26 cellular contexts compared by ENCODE assay signal in the genomic region with DNA sequence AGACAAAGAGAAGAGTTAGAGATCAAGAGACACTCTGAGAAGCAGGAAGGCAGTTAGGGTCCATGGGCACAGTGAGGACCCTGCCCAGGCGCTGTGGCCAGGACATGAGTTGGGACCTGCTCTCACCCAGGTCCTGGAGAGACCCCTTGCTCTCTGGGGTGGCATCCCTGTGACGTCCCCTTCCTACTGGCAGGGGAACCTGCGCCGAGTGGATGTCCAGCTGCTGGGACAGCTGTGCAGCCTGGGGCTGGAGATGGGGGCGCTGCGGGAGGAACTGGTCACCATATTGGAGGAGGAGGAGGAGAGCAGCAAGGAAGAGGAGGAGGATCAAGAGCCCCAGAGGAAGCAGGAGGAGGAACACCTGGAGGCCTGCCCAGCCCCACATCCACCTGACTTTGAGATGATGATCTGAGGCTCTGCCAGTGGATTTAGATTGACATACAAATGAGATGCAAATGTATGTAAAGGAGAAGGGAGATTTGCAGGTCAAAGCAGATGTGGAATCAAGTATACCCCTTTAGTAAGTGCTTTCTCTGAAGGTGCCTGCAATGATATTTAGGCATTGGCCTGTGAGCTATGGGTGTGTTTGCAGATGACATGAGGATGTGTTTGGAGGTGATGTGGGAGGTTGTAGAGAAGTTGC. TPM values are rescaled to one million over a fixed set of nuclear protein-coding genes. Genes with fewer than 3 reads are reported as not detected.
A peak's percentile ranks its signal among the peaks of the same experiment; 100 is the strongest.
DNase-seq lines count a peak whose midpoint lies in the region; ATAC-seq, FAIRE-seq and TF ChIP-seq lines count a peak whose summit lies in the region.
"Had no signal": no experiment of that assay in that cellular context is flagged by ENCODE, and none has a peak within 500 bp of the region (broad histone marks: within the 10 kb centered on the region; RNA-seq: fewer than 3 reads in every experiment).

No MANE protein-coding gene starts in this region.

- H3K4me1 ChIP-seq in Peyer's patch (peaks cover 0 to 17% (median 2%) of the 10 kb centered on the region in 4 donors), HepG2 (ENCODE audit: insufficient read depth, low read length) (peaks cover 38% of the 10 kb centered on the region), stomach (peaks cover 0 to 14% (median 9%) of the 10 kb centered on the region in 4 donors)

- H3K27me3 Mint-ChIP-seq in immature natural killer cell (ENCODE audit: low read depth in 3 of 3): peaks cover 6 to 24% (median 12%) of the 10 kb centered on the region in 3 donors
- H3K27me3 Mint-ChIP-seq: activated naive CD8-positive, alpha-beta T cell had no signal

- H3K4me3 ChIP-seq in Peyer's patch: peak overlapping the region in 3 of 4 donors; percentile 1 to 50 (median 44)
- H3K4me3 ChIP-seq in HepG2 (replicated peaks in 1 of 3; ENCODE audit: insufficient read depth in 1 of 3, low read depth in 2 of 3, low read length in 3 of 3): no peak overlapping the region
- no peak overlapping the region for H3K4me3 ChIP-seq in stomach
- H3K4me3 ChIP-seq: dorsolateral prefrontal cortex, PC-9, psoas muscle, vagina had no signal

- no peak for TF ChIP-seq POLR2A in Peyer's patch (IDR thresholded peaks at IDR 0.05)
- no peak for TF ChIP-seq POLR2A in HepG2 (IDR thresholded peaks at IDR 0.05; ENCODE audit: insufficient read depth in 1 of 2, low read depth in 2 of 2, low read length in 2 of 2)
- no peak for TF ChIP-seq POLR2A in stomach (IDR thresholded peaks at IDR 0.05)

- no peaks in the 10 kb centered on the region for H3K27me3 ChIP-seq in Peyer's patch
- no peaks in the 10 kb centered on the region for H3K27me3 ChIP-seq in HepG2 (ENCODE audit: control insufficient read depth in 1 of 2, insufficient read depth in 2 of 2, low read length in 2 of 2)
- peaks cover 0 to 59% (median 4%) of the 10 kb centered on the region in 3 donors for H3K27me3 ChIP-seq in stomach
- H3K27me3 ChIP-seq: vagina had no signal

- H4K20me1 ChIP-seq in HepG2 (ENCODE audit: insufficient read depth, low read length): no peaks in the 10 kb centered on the region

- intact Hi-C loops in cardiac septum (cut with DNase I): no loop called here
- intact Hi-C loops in left cardiac atrium (cut with DNase I): loop anchor here in 1 of 2 donors (10.0 kb wide), 2 partner anchors 91 to 239 kb away; no protein-coding TSS in a partner anchor
- intact Hi-C loops in HepG2 (cut with micrococcal nuclease; ENCODE audit: unreplicated experiment): no loop called here
- intact Hi-C loops in stomach (cut with DNase I; ENCODE audit: low total_unique reads): no loop called here

- TF ChIP-seq CTCF in Peyer's patch (IDR thresholded peaks at IDR 0.05) (no peak), HepG2 (CRISPR knock-in tag; IDR thresholded peaks at IDR 0.05) (no peak), stomach (IDR thresholded peaks at IDR 0.05) (no peak)

- 81% methylated on average over 3 of the region's 6 CpGs for WGBS in HepG2 (ENCODE audit: low lambda C conversion rate)
- WGBS in stomach, 5 donors: 51 to 72% (median 63%) methylated on average over 6 of the region's 6 CpGs

- no peak overlapping the region for H3K27ac Mint-ChIP-seq in immature natural killer cell
- H3K27ac Mint-ChIP-seq: memory B cell had no signal

- in situ Hi-C loops in HepG2 (cut with HindIII; ENCODE audit: extremely low pct_ligation_motif_present, low pct_unique_long_range_greater_than_20kb): loop anchor here (5.0 kb wide), 1 partner anchor 118 kb away; no protein-coding TSS in a partner anchor

- no peaks in the 10 kb centered on the region for H3K9me3 Mint-ChIP-seq in immature natural killer cell
- H3K9me3 Mint-ChIP-seq: central memory CD8-positive, alpha-beta T cell; memory B cell had no signal

- H3K36me3 ChIP-seq in Peyer's patch (no peaks in the 10 kb centered on the region), HepG2 (replicated peaks in 1 of 2; ENCODE audit: control insufficient read depth in 1 of 2, insufficient read depth in 2 of 2, low read length in 2 of 2) (no peaks in the 10 kb centered on the region), stomach (no peaks in the 10 kb centered on the region)
- H3K36me3 ChIP-seq: vagina had no signal

- CTCF ChIA-PET in HepG2 (lab: Yijun Ruan, JAX; ENCODE audit: low intra/inter-chr PET ratio, low total read pairs): no interaction called here

- POLR2A ChIA-PET in HepG2 (lab: Yijun Ruan, JAX): no interaction called here

- H3K4me2 ChIP-seq in HepG2 (ENCODE audit: low read depth, low read length): peak overlapping the region; percentile 77; the same call in 1 of the 2 replicates
- H3K4me2 ChIP-seq: PC-9 had no signal

- no TSS peak for BruUV-seq in HepG2 (replicated peaks; lab: Mats Ljungman, UMichigan)

- H3K4me1 Mint-ChIP-seq in immature natural killer cell: no peaks in the 10 kb centered on the region
- H3K4me1 Mint-ChIP-seq: central memory CD8-positive, alpha-beta T cell had no signal

- no peak for TF ChIP-seq RAD21 in HepG2 (CRISPR knock-in tag; IDR thresholded peaks at IDR 0.05)

- no peak for ATAC-seq in left cardiac atrium
- no peak for ATAC-seq in HepG2
- ATAC-seq: psoas muscle had no signal

- no peak overlapping the region for H3K4me3 Mint-ChIP-seq in immature natural killer cell
- H3K4me3 Mint-ChIP-seq: activated naive CD8-positive, alpha-beta T cell; CD14-positive monocyte; central memory CD8-positive, alpha-beta T cell; memory B cell had no signal

- peak; percentile 50 for DNase-seq in cardiac septum (ENCODE audit: low spot score)
- DNase-seq in left cardiac atrium: no peak
- peak in 1 of 3 donors; percentile 33 for DNase-seq in Peyer's patch
- DNase-seq in HepG2 (ENCODE audit: low spot score): no peak
- no peak for DNase-seq in immature natural killer cell
- DNase-seq in stomach: no peak
- no peak for DNase-seq in ureter (ENCODE audit: low spot score)
- DNase-seq: dorsolateral prefrontal cortex; HCEC 1CT; IMR-90; NCI-H1105 treated with DMSO at 0.1 percent for 48 hours; NCI-H2029; NCI-H345; PC-9; psoas muscle; SIG-M5; stimulated activated CD4-positive, alpha-beta T cell treated with anti-CD3 and anti-CD28 coated beads, Interleukin-1b, Interleukin-23, amount 100 ng/mL, for 48 hours; SW 1271 had no signal

- no peak for FAIRE-seq in HepG2 (lab: Jason Lieb, UNC)

- H3K27ac ChIP-seq in Peyer's patch (peak overlapping the region in 1 of 4 donors; percentile 69), HepG2 (ENCODE audit: extremely low read length, insufficient read depth, low read length) (no peak overlapping the region), stomach (no peak overlapping the region)
- H3K27ac ChIP-seq: dorsolateral prefrontal cortex, PC-9, psoas muscle, vagina had no signal

- H3K9me3 ChIP-seq in Peyer's patch (no peaks in the 10 kb centered on the region), HepG2 (ENCODE audit: low read length) (no peaks in the 10 kb centered on the region), stomach (no peaks in the 10 kb centered on the region)
- H3K9me3 ChIP-seq: psoas muscle, vagina had no signal

- no peak overlapping the region for H2AFZ ChIP-seq in HepG2 (ENCODE audit: low read length)
- H2AFZ ChIP-seq: PC-9 had no signal

- TF ChIP-seq EP300 in HepG2 (IDR thresholded peaks at IDR 0.05; ENCODE audit: low read depth in 2 of 2, low read length in 2 of 2) (no peak), HepG2 (CRISPR knock-in tag; IDR thresholded peaks at IDR 0.05; ENCODE audit: borderline replicate concordance) (no peak), stomach (IDR thresholded peaks at IDR 0.05) (no peak)

- H3K36me3 Mint-ChIP-seq in immature natural killer cell: peaks cover 0 to 3% (median 0%) of the 10 kb centered on the region in 3 donors
- H3K36me3 Mint-ChIP-seq: activated naive CD8-positive, alpha-beta T cell; CD14-positive monocyte; memory B cell had no signal

- H3K79me2 ChIP-seq in HepG2 (ENCODE audit: insufficient read depth, low read length): peaks cover under 1% of the 10 kb centered on the region

- no peak overlapping the region for H3K9ac ChIP-seq in HepG2 (ENCODE audit: insufficient read depth, low read depth, low read length)

RNA-seq across cellular contexts. Expression of a gene that starts 1.0 kb away (rescaled TPM):
- total RNA-seq in cardiac septum (not detected), left cardiac atrium (not detected), Peyer's patch (10 to 100 TPM; 17.3 to 49.0 (median 22.3) TPM), HepG2 (2016; rRNA removed; fragmentation: Illumina TruSeq; extraction: Trizol) (0.64 and 1.0 TPM in 2 replicates), stomach (not detected), ureter (not detected)
- 0.26 and 0.71 TPM in 2 replicates for total RNA-seq in HepG2 (2016; cell fraction: cytosol; rRNA removed; fragmentation: Illumina TruSeq; extraction: Trizol; ENCODE audit: low read depth)
- 0.84 and 1.5 TPM in 2 replicates for total RNA-seq in HepG2 (2016; cell fraction: insoluble cytoplasmic fraction; rRNA removed; fragmentation: Illumina TruSeq; extraction: Trizol)
- 0.34 and 0.53 TPM in 2 replicates for total RNA-seq in HepG2 (2016; cell fraction: membrane; rRNA removed; fragmentation: Illumina TruSeq; extraction: Trizol)
- 0.59 TPM in 1 of 2 replicates, not detected in the other for total RNA-seq in HepG2 (2016; cell fraction: nucleus; rRNA removed; fragmentation: Illumina TruSeq; extraction: Trizol)
- polyA plus RNA-seq in HepG2 (2011; rRNA removed) (0.38 and 0.40 TPM in 2 replicates), immature natural killer cell (not detected), stomach (not detected)
- 0.13 and 0.49 TPM in 2 replicates for polyA plus RNA-seq in HepG2 (2011; cell fraction: cytosol; rRNA removed)
- 0.21 TPM in 1 of 2 replicates, not detected in the other for polyA plus RNA-seq in HepG2 (2011; cell fraction: nucleus; rRNA removed)
- 1.1 and 2.3 TPM in 2 replicates for polyA plus RNA-seq in HepG2 (2012)
- polyA plus RNA-seq in HepG2 (2016; cell fraction: cytosol; fragmentation: Illumina TruSeq; extraction: Trizol; ENCODE audit: low read depth): 0.52 and 0.62 TPM in 2 replicates
- polyA plus RNA-seq in HepG2 (2016; cell fraction: insoluble cytoplasmic fraction; fragmentation: Illumina TruSeq; extraction: Trizol; ENCODE audit: low read depth): 1.4 and 1.7 TPM in 2 replicates
- polyA plus RNA-seq in HepG2 (2016; cell fraction: membrane; fragmentation: Illumina TruSeq; extraction: Trizol; ENCODE audit: low read depth): 0.61 and 0.69 TPM in 2 replicates
- polyA plus RNA-seq in HepG2 (2016; cell fraction: nucleus; fragmentation: Illumina TruSeq; extraction: Trizol; ENCODE audit: insufficient read depth, low read depth): 0.55 and 0.89 TPM in 2 replicates
- not detected in 2 replicates for polyA minus RNA-seq in HepG2 (2011; rRNA and poly(A)+ RNA removed; ENCODE audit: low replicate concordance)
- not detected in 2 replicates for polyA minus RNA-seq in HepG2 (2011; cell fraction: cytosol; rRNA and poly(A)+ RNA removed)
- 0.52 TPM in 1 of 2 replicates, not detected in the other for polyA minus RNA-seq in HepG2 (2011; cell fraction: nucleus; rRNA and poly(A)+ RNA removed)
- total RNA-seq: dorsolateral prefrontal cortex, IMR-90, M059J, myocyte, PC-9, psoas muscle, skeletal muscle tissue, vagina had no signal
- polyA plus RNA-seq: CD14-positive monocyte, IMR-90 had no signal

RNA-seq across cellular contexts. Expression of a gene that starts 4.2 kb away (rescaled TPM):
- total RNA-seq in cardiac septum (84.4 TPM), left cardiac atrium (10 to 100 TPM; 59.0 to 67.6 TPM), Peyer's patch (10 to 100 TPM; 41.3 to 62.0 (median 48.3) TPM), HepG2 (2016; rRNA removed; fragmentation: Illumina TruSeq; extraction: Trizol) (39.0 and 51.9 TPM in 2 replicates), stomach (10 to 100 TPM in 4 of 5 donors, 1 to 10 TPM in 1; 8.2 to 50.0 (median 36.4) TPM), ureter (33.6 TPM)
- total RNA-seq in HepG2 (2016; cell fraction: cytosol; rRNA removed; fragmentation: Illumina TruSeq; extraction: Trizol; ENCODE audit: low read depth): 10.2 and 12.0 TPM in 2 replicates
- total RNA-seq in HepG2 (2016; cell fraction: insoluble cytoplasmic fraction; rRNA removed; fragmentation: Illumina TruSeq; extraction: Trizol): 38.9 and 54.2 TPM in 2 replicates
- total RNA-seq in HepG2 (2016; cell fraction: membrane; rRNA removed; fragmentation: Illumina TruSeq; extraction: Trizol): 31.2 and 31.3 TPM in 2 replicates
- total RNA-seq in HepG2 (2016; cell fraction: nucleus; rRNA removed; fragmentation: Illumina TruSeq; extraction: Trizol): 18.5 and 20.2 TPM in 2 replicates
- polyA plus RNA-seq in HepG2 (2011; rRNA removed) (66.0 TPM in 2 replicates), immature natural killer cell (10 to 100 TPM; 70.5 to 90.4 (median 77.3) TPM), stomach (10 to 100 TPM; 44.1 to 50.9 (median 48.1) TPM)
- 76.3 and 90.6 TPM in 2 replicates for polyA plus RNA-seq in HepG2 (2011; cell fraction: cytosol; rRNA removed)
- 43.1 and 45.0 TPM in 2 replicates for polyA plus RNA-seq in HepG2 (2011; cell fraction: nucleus; rRNA removed)
- polyA plus RNA-seq in HepG2 (2012): 39.8 and 45.8 TPM in 2 replicates
- 16.8 TPM in 2 replicates for polyA plus RNA-seq in HepG2 (2016; cell fraction: cytosol; fragmentation: Illumina TruSeq; extraction: Trizol; ENCODE audit: low read depth)
- 69.0 and 74.8 TPM in 2 replicates for polyA plus RNA-seq in HepG2 (2016; cell fraction: insoluble cytoplasmic fraction; fragmentation: Illumina TruSeq; extraction: Trizol; ENCODE audit: low read depth)
- polyA plus RNA-seq in HepG2 (2016; cell fraction: membrane; fragmentation: Illumina TruSeq; extraction: Trizol; ENCODE audit: low read depth): 33.3 and 38.0 TPM in 2 replicates
- 38.1 and 41.9 TPM in 2 replicates for polyA plus RNA-seq in HepG2 (2016; cell fraction: nucleus; fragmentation: Illumina TruSeq; extraction: Trizol; ENCODE audit: insufficient read depth, low read depth)
- 51.2 and 105 TPM in 2 replicates for polyA minus RNA-seq in HepG2 (2011; rRNA and poly(A)+ RNA removed; ENCODE audit: low replicate concordance)
- 36.5 and 37.9 TPM in 2 replicates for polyA minus RNA-seq in HepG2 (2011; cell fraction: cytosol; rRNA and poly(A)+ RNA removed)
- polyA minus RNA-seq in HepG2 (2011; cell fraction: nucleus; rRNA and poly(A)+ RNA removed): 14.3 and 18.3 TPM in 2 replicates

RNA-seq across cellular contexts. Expression of a gene that starts 16.8 kb away (rescaled TPM):
- 3.9 TPM for total RNA-seq in cardiac septum
- 1 to 10 TPM; 1.4 to 3.2 TPM for total RNA-seq in left cardiac atrium
- total RNA-seq in Peyer's patch: 10 to 100 TPM; 15.7 to 98.4 (median 62.8) TPM
- total RNA-seq in HepG2 (2016; rRNA removed; fragmentation: Illumina TruSeq; extraction: Trizol): 1.9 and 2.3 TPM in 2 replicates
- 0.26 and 0.71 TPM in 2 replicates for total RNA-seq in HepG2 (2016; cell fraction: cytosol; rRNA removed; fragmentation: Illumina TruSeq; extraction: Trizol; ENCODE audit: low read depth)
- 1.4 and 1.9 TPM in 2 replicates for total RNA-seq in HepG2 (2016; cell fraction: insoluble cytoplasmic fraction; rRNA removed; fragmentation: Illumina TruSeq; extraction: Trizol)
- 0.90 and 1.1 TPM in 2 replicates for total RNA-seq in HepG2 (2016; cell fraction: membrane; rRNA removed; fragmentation: Illumina TruSeq; extraction: Trizol)
- total RNA-seq in HepG2 (2016; cell fraction: nucleus; rRNA removed; fragmentation: Illumina TruSeq; extraction: Trizol): 2.1 and 3.1 TPM in 2 replicates
- 0.26 and 0.44 TPM in 2 replicates for polyA plus RNA-seq in HepG2 (2011; rRNA removed)
- 0.40 and 0.48 TPM in 2 replicates for polyA plus RNA-seq in HepG2 (2011; cell fraction: cytosol; rRNA removed)
- 0.54 and 1.00 TPM in 2 replicates for polyA plus RNA-seq in HepG2 (2011; cell fraction: nucleus; rRNA removed)
- 0.35 and 1.1 TPM in 2 replicates for polyA plus RNA-seq in HepG2 (2012)
- polyA plus RNA-seq in HepG2 (2016; cell fraction: cytosol; fragmentation: Illumina TruSeq; extraction: Trizol; ENCODE audit: low read depth): 0.43 and 0.69 TPM in 2 replicates
- polyA plus RNA-seq in HepG2 (2016; cell fraction: insoluble cytoplasmic fraction; fragmentation: Illumina TruSeq; extraction: Trizol; ENCODE audit: low read depth): 0.58 and 1.1 TPM in 2 replicates
- polyA plus RNA-seq in HepG2 (2016; cell fraction: membrane; fragmentation: Illumina TruSeq; extraction: Trizol; ENCODE audit: low read depth): 0.34 and 0.42 TPM in 2 replicates
- polyA plus RNA-seq in HepG2 (2016; cell fraction: nucleus; fragmentation: Illumina TruSeq; extraction: Trizol; ENCODE audit: insufficient read depth, low read depth): 2.2 and 3.1 TPM in 2 replicates
- polyA minus RNA-seq in HepG2 (2011; rRNA and poly(A)+ RNA removed; ENCODE audit: low replicate concordance): 1.3 TPM in 1 of 2 replicates, not detected in the other
- polyA minus RNA-seq in HepG2 (2011; cell fraction: cytosol; rRNA and poly(A)+ RNA removed): 1.1 TPM in 1 of 2 replicates, not detected in the other
- 0.50 and 0.52 TPM in 2 replicates for polyA minus RNA-seq in HepG2 (2011; cell fraction: nucleus; rRNA and poly(A)+ RNA removed)
- polyA plus RNA-seq in immature natural killer cell: 1 to 10 TPM in 1 of 3 donors, under 1 TPM in 1, not detected in 1; 0.23 to 1.3 TPM
- 100 to 1,000 TPM in 1 of 5 donors, 1 to 10 TPM in 1, under 1 TPM in 1, not detected in 2; 0.92 to 158 (median 1.7) TPM for total RNA-seq in stomach
- polyA plus RNA-seq in stomach: 1 to 10 TPM; 4.6 to 9.9 (median 6.1) TPM
- total RNA-seq in ureter: 4.6 TPM
- total RNA-seq: M059J, myocyte, PC-9 had no signal

RNA-seq across cellular contexts. Expression of a gene that starts 46.3 kb away (rescaled TPM):
- 36.9 TPM for total RNA-seq in cardiac septum
- 10 to 100 TPM; 24.0 to 31.4 TPM for total RNA-seq in left cardiac atrium
- total RNA-seq in Peyer's patch: 10 to 100 TPM; 23.9 to 41.7 (median 30.7) TPM
- 9.7 and 11.8 TPM in 2 replicates for total RNA-seq in HepG2 (2016; rRNA removed; fragmentation: Illumina TruSeq; extraction: Trizol)
- total RNA-seq in HepG2 (2016; cell fraction: cytosol; rRNA removed; fragmentation: Illumina TruSeq; extraction: Trizol; ENCODE audit: low read depth): 1.5 TPM in 2 replicates
- 6.9 and 10.5 TPM in 2 replicates for total RNA-seq in HepG2 (2016; cell fraction: insoluble cytoplasmic fraction; rRNA removed; fragmentation: Illumina TruSeq; extraction: Trizol)
- 3.3 and 4.5 TPM in 2 replicates for total RNA-seq in HepG2 (2016; cell fraction: membrane; rRNA removed; fragmentation: Illumina TruSeq; extraction: Trizol)
- total RNA-seq in HepG2 (2016; cell fraction: nucleus; rRNA removed; fragmentation: Illumina TruSeq; extraction: Trizol): 6.1 and 7.1 TPM in 2 replicates
- 31.3 and 31.5 TPM in 2 replicates for polyA plus RNA-seq in HepG2 (2011; rRNA removed)
- 20.9 and 32.3 TPM in 2 replicates for polyA plus RNA-seq in HepG2 (2011; cell fraction: cytosol; rRNA removed)
- 30.6 and 39.7 TPM in 2 replicates for polyA plus RNA-seq in HepG2 (2011; cell fraction: nucleus; rRNA removed)
- 10.5 and 13.8 TPM in 2 replicates for polyA plus RNA-seq in HepG2 (2012)
- polyA plus RNA-seq in HepG2 (2016; cell fraction: cytosol; fragmentation: Illumina TruSeq; extraction: Trizol; ENCODE audit: low read depth): 1.6 and 2.5 TPM in 2 replicates
- 5.8 and 6.3 TPM in 2 replicates for polyA plus RNA-seq in HepG2 (2016; cell fraction: insoluble cytoplasmic fraction; fragmentation: Illumina TruSeq; extraction: Trizol; ENCODE audit: low read depth)
- polyA plus RNA-seq in HepG2 (2016; cell fraction: membrane; fragmentation: Illumina TruSeq; extraction: Trizol; ENCODE audit: low read depth): 2.1 and 3.5 TPM in 2 replicates
- 3.7 and 7.6 TPM in 2 replicates for polyA plus RNA-seq in HepG2 (2016; cell fraction: nucleus; fragmentation: Illumina TruSeq; extraction: Trizol; ENCODE audit: insufficient read depth, low read depth)
- polyA minus RNA-seq in HepG2 (2011; rRNA and poly(A)+ RNA removed; ENCODE audit: low replicate concordance): 19.1 and 44.4 TPM in 2 replicates
- polyA minus RNA-seq in HepG2 (2011; cell fraction: cytosol; rRNA and poly(A)+ RNA removed): 23.0 and 29.5 TPM in 2 replicates
- 11.6 and 11.8 TPM in 2 replicates for polyA minus RNA-seq in HepG2 (2011; cell fraction: nucleus; rRNA and poly(A)+ RNA removed)
- 10 to 100 TPM; 70.8 to 76.9 (median 75.5) TPM for polyA plus RNA-seq in immature natural killer cell
- 10 to 100 TPM in 4 of 5 donors, 1 to 10 TPM in 1; 1.8 to 55.4 (median 23.0) TPM for total RNA-seq in stomach
- polyA plus RNA-seq in stomach: 10 to 100 TPM; 48.7 to 80.6 (median 50.9) TPM
- 19.8 TPM for total RNA-seq in ureter

RNA-seq across cellular contexts. Expression of a gene that starts 46.8 kb away (rescaled TPM):
- total RNA-seq in cardiac septum (9.0 TPM), left cardiac atrium (10 to 100 TPM in 1 of 2 donors, 1 to 10 TPM in 1; 8.1 to 13.4 TPM), Peyer's patch (10 to 100 TPM in 2 of 4 donors, 1 to 10 TPM in 2; 5.4 to 12.4 (median 10.0) TPM), HepG2 (2016; rRNA removed; fragmentation: Illumina TruSeq; extraction: Trizol) (23.6 and 24.1 TPM in 2 replicates), stomach (100 to 1,000 TPM in 1 of 5 donors, 10 to 100 TPM in 3, 1 to 10 TPM in 1; 4.8 to 131 (median 18.7) TPM), ureter (21.6 TPM)
- total RNA-seq in HepG2 (2016; cell fraction: cytosol; rRNA removed; fragmentation: Illumina TruSeq; extraction: Trizol; ENCODE audit: low read depth): 7.1 TPM in 2 replicates
- 22.9 and 25.3 TPM in 2 replicates for total RNA-seq in HepG2 (2016; cell fraction: insoluble cytoplasmic fraction; rRNA removed; fragmentation: Illumina TruSeq; extraction: Trizol)
- 5.9 and 7.1 TPM in 2 replicates for total RNA-seq in HepG2 (2016; cell fraction: membrane; rRNA removed; fragmentation: Illumina TruSeq; extraction: Trizol)
- 11.1 and 12.5 TPM in 2 replicates for total RNA-seq in HepG2 (2016; cell fraction: nucleus; rRNA removed; fragmentation: Illumina TruSeq; extraction: Trizol)
- polyA plus RNA-seq in HepG2 (2011; rRNA removed) (26.5 and 31.5 TPM in 2 replicates), immature natural killer cell (10 to 100 TPM; 44.0 to 58.6 (median 50.3) TPM), stomach (10 to 100 TPM; 21.8 to 48.0 (median 26.0) TPM)
- 28.1 and 37.8 TPM in 2 replicates for polyA plus RNA-seq in HepG2 (2011; cell fraction: cytosol; rRNA removed)
- polyA plus RNA-seq in HepG2 (2011; cell fraction: nucleus; rRNA removed): 19.3 and 20.0 TPM in 2 replicates
- 19.0 and 33.9 TPM in 2 replicates for polyA plus RNA-seq in HepG2 (2012)
- polyA plus RNA-seq in HepG2 (2016; cell fraction: cytosol; fragmentation: Illumina TruSeq; extraction: Trizol; ENCODE audit: low read depth): 4.5 and 5.0 TPM in 2 replicates
- polyA plus RNA-seq in HepG2 (2016; cell fraction: insoluble cytoplasmic fraction; fragmentation: Illumina TruSeq; extraction: Trizol; ENCODE audit: low read depth): 23.1 and 25.5 TPM in 2 replicates
- 3.8 and 5.4 TPM in 2 replicates for polyA plus RNA-seq in HepG2 (2016; cell fraction: membrane; fragmentation: Illumina TruSeq; extraction: Trizol; ENCODE audit: low read depth)
- polyA plus RNA-seq in HepG2 (2016; cell fraction: nucleus; fragmentation: Illumina TruSeq; extraction: Trizol; ENCODE audit: insufficient read depth, low read depth): 17.4 and 17.8 TPM in 2 replicates
- polyA minus RNA-seq in HepG2 (2011; rRNA and poly(A)+ RNA removed; ENCODE audit: low replicate concordance): 18.9 and 21.9 TPM in 2 replicates
- 11.7 and 13.1 TPM in 2 replicates for polyA minus RNA-seq in HepG2 (2011; cell fraction: cytosol; rRNA and poly(A)+ RNA removed)
- 7.5 and 9.0 TPM in 2 replicates for polyA minus RNA-seq in HepG2 (2011; cell fraction: nucleus; rRNA and poly(A)+ RNA removed)

Comparison
In these comparisons a context has a peak if more than half of its experiments do, and no peak if none do; other contexts are left out.
1. H3K4me3 ChIP-seq: peak in Peyer's patch (3 of 4); none in HepG2 (0 of 3) and stomach (0 of 4).
2. RNA of a gene that starts 1.0 kb away (total RNA-seq): 17.3 to 49.0 TPM in Peyer's patch; 0.26 to 1.5 TPM in HepG2, not detected in cardiac septum (single experiment), not detected in left cardiac atrium, not detected in stomach and not detected in ureter (single experiment); every median in the first group is over 4 times any median in the second.